In the genomic region with DNA sequence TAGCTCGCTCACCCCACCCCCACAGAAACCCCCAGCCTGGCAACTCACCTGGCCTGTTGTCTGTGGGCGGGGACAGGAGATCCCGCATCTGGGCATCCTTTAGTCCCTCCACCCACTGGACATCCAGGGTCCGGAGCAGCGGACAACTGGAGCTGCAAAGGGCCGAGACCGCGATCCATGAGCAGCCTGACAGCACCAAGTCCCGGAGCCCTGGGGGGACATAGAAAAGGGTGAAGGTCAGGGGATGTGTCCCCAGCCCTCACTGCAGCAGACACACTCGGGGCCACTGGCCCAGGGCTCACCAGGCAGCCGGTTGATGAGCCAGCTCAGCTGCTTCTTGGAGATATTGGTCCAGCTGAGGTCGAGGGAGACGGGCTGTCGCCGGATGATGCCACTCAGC, we compare ENCODE assay signal across 8 cellular contexts.
"Had no signal": no experiment of that assay in that cellular context is flagged by ENCODE, and none has a peak within 500 bp of the region (broad histone marks: within the 10 kb centered on the region; RNA-seq: fewer than 3 reads in every experiment).

No MANE protein-coding gene starts in this region.

- ATAC-seq: HCT116 had no signal

- H3K27ac ChIP-seq: GM23248, HL-60 had no signal

- H3K4me3 ChIP-seq: GM23248, HAP-1 had no signal

- H2AFZ ChIP-seq: GM23248 had no signal

- H3K4me1 ChIP-seq: HAP-1 had no signal

- H3K9ac ChIP-seq: GM23248 had no signal

- DNase-seq: GM23248, GOT3, H7, HFFc6, IMR-90 had no signal
